Comparison of ENCODE assay signal across 29 cellular contexts in the genomic region with DNA sequence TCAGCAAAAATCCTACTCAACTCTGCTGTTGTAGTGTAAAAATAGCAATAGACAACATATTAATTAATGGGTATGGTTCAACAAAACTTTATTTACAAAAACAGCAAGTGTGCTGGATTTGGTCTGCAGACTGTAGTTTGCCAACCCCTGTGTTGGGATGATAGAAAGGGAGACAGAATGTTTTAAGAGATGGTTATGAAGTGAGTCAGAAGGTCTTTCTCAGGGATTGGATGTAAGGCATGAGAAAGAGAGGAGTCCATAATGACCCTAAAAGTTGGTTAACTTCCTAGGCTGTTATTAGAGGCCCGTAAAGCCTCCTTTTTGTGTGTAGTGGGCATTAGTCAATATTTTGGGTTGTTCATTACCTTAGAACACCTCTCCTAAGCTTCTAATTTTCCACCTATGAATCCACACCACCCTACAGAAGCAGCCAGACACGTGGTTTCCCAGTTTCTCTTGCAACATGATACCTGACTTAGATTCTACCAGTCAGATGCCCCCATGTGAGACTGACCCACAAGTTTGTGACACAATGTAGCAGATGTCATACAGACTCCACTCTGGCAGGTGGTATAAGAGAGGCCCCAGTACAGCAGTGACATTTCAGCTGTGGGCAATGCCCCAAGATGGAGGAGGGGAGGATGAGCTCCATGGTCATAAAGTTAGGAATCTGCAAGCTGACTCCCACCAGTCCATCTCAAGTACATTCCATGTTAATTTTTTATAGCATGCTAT.
"Had no signal": no experiment of that assay in that cellular context is flagged by ENCODE, and none has a peak within 500 bp of the region (broad histone marks: within the 10 kb centered on the region; RNA-seq: fewer than 3 reads in every experiment).

No MANE protein-coding gene starts in this region.

- H3K4me1 ChIP-seq: SJCRH30 had no signal

- ATAC-seq: activated CD4-positive, alpha-beta T cell treated with anti-CD3 and anti-CD28 coated beads for 36 hours; activated CD8-positive, alpha-beta T cell treated with anti-CD3 and anti-CD28 coated beads for 36 hours; activated T-cell treated with anti-CD3 and anti-CD28 coated beads, Interleukin-2, amount 50 U/mL, for 72 hours; K562; Panc1 had no signal

- H3K27ac Mint-ChIP-seq: activated CD4-positive, alpha-beta T cell treated with anti-CD3 and anti-CD28 coated beads for 36 hours; activated CD8-positive, alpha-beta T cell treated with anti-CD3 and anti-CD28 coated beads for 36 hours; activated naive CD8-positive, alpha-beta T cell treated with anti-CD3 and anti-CD28 coated beads, Interleukin-2, amount 10 ng/mL, durations not matched to agents 7 days and 5 days; activated T-cell treated with anti-CD3 and anti-CD28 coated beads, Interleukin-2, amount 50 U/mL, for 72 hours had no signal

- H3K27ac ChIP-seq: adrenal gland, RWPE1, SJCRH30, VCaP had no signal

- DNase-seq: activated CD4-positive, alpha-beta T cell treated with anti-CD3 and anti-CD28 coated beads for 36 hours; activated CD4-positive, CD25-positive, alpha-beta regulatory T cell; activated CD8-positive, alpha-beta memory T cell treated with anti-CD3 and anti-CD28 coated beads, Interleukin-2, amount 50 U/mL, for 4 hours; activated CD8-positive, alpha-beta T cell treated with anti-CD3 and anti-CD28 coated beads for 36 hours; activated naive CD4-positive, alpha-beta T cell treated with anti-CD3 and anti-CD28 coated beads, Interleukin-2, amount 50 U/mL, for 16 hours; activated naive CD8-positive, alpha-beta T cell treated with anti-CD3 and anti-CD28 coated beads, Interleukin-2, amount 10 ng/mL, durations not matched to agents 7 days and 5 days; activated T-cell treated with anti-CD3 and anti-CD28 coated beads, Interleukin-2, amount 50 U/mL, for 72 hours; adrenal gland; anterior cingulate cortex; caudate nucleus; Karpas-422; NCI-H1092; NCI-H1417; NCI-H2029; NCI-H2107; NCI-H2171 treated with DMSO at 0.1 percent for 48 hours; NCI-H345; NCI-H510A; NCI-H526 treated with DMSO at 0.1 percent for 48 hours; NCI-H82; OCI-M1; Right ventricle myocardium superior; SK-N-SH; T-helper 1 cell had no signal

- H3K9me3 ChIP-seq: adrenal gland, SJCRH30, SK-N-SH had no signal

- H3K4me3 ChIP-seq: adrenal gland, K562, SJCRH30 had no signal

- H3K4me3 Mint-ChIP-seq: activated CD4-positive, alpha-beta T cell treated with anti-CD3 and anti-CD28 coated beads for 36 hours; activated CD8-positive, alpha-beta T cell treated with anti-CD3 and anti-CD28 coated beads for 36 hours; activated naive CD8-positive, alpha-beta T cell treated with anti-CD3 and anti-CD28 coated beads, Interleukin-2, amount 10 ng/mL, durations not matched to agents 7 days and 5 days; activated T-cell treated with anti-CD3 and anti-CD28 coated beads, Interleukin-2, amount 50 U/mL, for 72 hours had no signal

- H3K27me3 Mint-ChIP-seq: activated CD4-positive, alpha-beta T cell treated with anti-CD3 and anti-CD28 coated beads for 36 hours; activated CD8-positive, alpha-beta T cell treated with anti-CD3 and anti-CD28 coated beads for 36 hours; activated naive CD8-positive, alpha-beta T cell treated with anti-CD3 and anti-CD28 coated beads, Interleukin-2, amount 10 ng/mL, durations not matched to agents 7 days and 5 days had no signal

- H3K36me3 Mint-ChIP-seq: activated naive CD8-positive, alpha-beta T cell treated with anti-CD3 and anti-CD28 coated beads, Interleukin-2, amount 10 ng/mL, durations not matched to agents 7 days and 5 days had no signal

- H3K4me2 ChIP-seq: SK-N-SH had no signal

- H3K36me3 ChIP-seq: adrenal gland, SJCRH30 had no signal

- H3K27me3 ChIP-seq: adrenal gland, SJCRH30 had no signal

- H3K9ac ChIP-seq: SK-N-SH had no signal

- H3K4me1 Mint-ChIP-seq: activated CD4-positive, alpha-beta T cell treated with anti-CD3 and anti-CD28 coated beads for 36 hours; activated naive CD8-positive, alpha-beta T cell treated with anti-CD3 and anti-CD28 coated beads, Interleukin-2, amount 10 ng/mL, durations not matched to agents 7 days and 5 days had no signal
